ENCODE assay signal across 1 cellular context in genomic region chr1:45930258-45931150, GRCh38.
TF ChIP-seq lines count a peak whose summit lies in the region.

No MANE protein-coding gene starts in this region.

TF ChIP-seq in K562, 482 proteins besides CTCF, POLR2A, EP300 and RAD21 (continued from another document):
- TF ChIP-seq MLLT1 (IDR thresholded peaks at IDR 0.05) (peak in 1 of 2 experiments; percentile 36; a peak in 2 of 4 replicates), SMARCC2 (IDR thresholded peaks at IDR 0.05; ENCODE audit: low read depth) (peak; percentile 44; the same call in 1 of the 2 replicates), TFE3 (CRISPR knock-in tag; IDR thresholded peaks at IDR 0.05) (0 out of 2 replicates have a peak, but pooled peaks have one; percentile 1), RCOR1 (IDR thresholded peaks at IDR 0.05; ENCODE audit: borderline replicate concordance in 1 of 2, low read depth in 2 of 2, low read length in 2 of 2) (peak in 1 of 2 experiments; percentile 15; a peak in 1 of 4 replicates), RNF219 (CRISPR knock-in tag; IDR thresholded peaks at IDR 0.05) (no peak), SMARCA4 (IDR thresholded peaks at IDR 0.05) (peak; percentile 34; the same call in 1 of the 2 replicates), TCF3 (CRISPR knock-in tag; IDR thresholded peaks at IDR 0.05) (peak; percentile 69), ARID1B (IDR thresholded peaks at IDR 0.05) (peak; percentile 73), SMAD1 (IDR thresholded peaks at IDR 0.05; ENCODE audit: low read depth, low read length, partially characterized antibody) (no peak)
